ENCODE assay signal across 8 cellular contexts in genomic region chr7:130960208-130960988, GRCh38.
DNase-seq lines count a peak whose midpoint lies in the region; FAIRE-seq lines count a peak whose summit lies in the region.

No MANE protein-coding gene starts in this region.

- peaks cover 0 to 8% of the 10 kb centered on the region in 2 donors for H3K4me1 ChIP-seq in small intestine (ENCODE audit: control insufficient read depth in 2 of 2, insufficient read depth in 1 of 2, low read depth in 1 of 2, low read length in 1 of 2)

- no peaks in the 10 kb centered on the region for H3K27me3 ChIP-seq in small intestine (ENCODE audit: control insufficient read depth in 2 of 2, insufficient read depth in 2 of 2, low read length in 2 of 2)

- CTCF ChIA-PET in activated CD4-positive, alpha-beta memory T cell treated with anti-CD3 and anti-CD28 coated beads for 36 hours (lab: Charles Lee): interaction anchor here (0.7 to 5.6 kb wide), 13 partner anchors 11 to 91 kb away, joined by 3 to 26 read pairs (median 5); no protein-coding TSS in a partner anchor

- 57 to 85% (median 64%) methylated on average over 6 of the region's 6 CpGs for WGBS in small intestine, 3 donors

- intact Hi-C loops in activated CD4-positive, alpha-beta memory T cell treated with anti-CD3 and anti-CD28 coated beads for 36 hours (cut with micrococcal nuclease): loop anchor here (2.0 to 10.0 kb wide), 5 partner anchors 14 to 272 kb away; no protein-coding TSS in a partner anchor

- no peaks in the 10 kb centered on the region for H3K9me3 ChIP-seq in small intestine (ENCODE audit: control insufficient read depth, low read depth)

- FAIRE-seq in small intestine (lab: Jason Lieb, UNC): no peak

- peak overlapping the region in 1 of 2 donors; percentile 87 for H3K27ac ChIP-seq in small intestine (ENCODE audit: low read depth in 1 of 2, low read length in 1 of 2)

- H3K27ac Mint-ChIP-seq in activated CD4-positive, alpha-beta memory T cell treated with anti-CD3 and anti-CD28 coated beads for 36 hours: no peak overlapping the region

- H3K27me3 Mint-ChIP-seq in activated CD4-positive, alpha-beta memory T cell treated with anti-CD3 and anti-CD28 coated beads for 36 hours: peaks cover 6% of the 10 kb centered on the region

- peaks cover 61% of the 10 kb centered on the region for H3K36me3 Mint-ChIP-seq in activated CD4-positive, alpha-beta memory T cell treated with anti-CD3 and anti-CD28 coated beads for 36 hours

- H3K4me3 Mint-ChIP-seq in activated CD4-positive, alpha-beta memory T cell treated with anti-CD3 and anti-CD28 coated beads for 36 hours: peak overlapping the region; percentile 84

- POLR2A ChIA-PET in activated CD4-positive, alpha-beta memory T cell treated with anti-CD3 and anti-CD28 coated beads for 36 hours (lab: Charles Lee): interaction anchor here (0.6 to 17.8 kb wide), 29 partner anchors 10 to 149 kb away, joined by 3 to 314 read pairs (median 10); no protein-coding TSS in a partner anchor

- peaks cover 43% of the 10 kb centered on the region for H3K4me1 Mint-ChIP-seq in activated CD4-positive, alpha-beta memory T cell treated with anti-CD3 and anti-CD28 coated beads for 36 hours (ENCODE audit: low read depth)

- H3K9me3 Mint-ChIP-seq in activated CD4-positive, alpha-beta memory T cell treated with anti-CD3 and anti-CD28 coated beads for 36 hours: no peaks in the 10 kb centered on the region

- H3K4me3 ChIP-seq in Jurkat, Clone E6-1 (ENCODE audit: low read length): peak overlapping the region; percentile 62
- peak overlapping the region in 1 of 2 donors; percentile 23 for H3K4me3 ChIP-seq in small intestine (ENCODE audit: low read depth in 1 of 2, low read length in 2 of 2)

- H3K36me3 ChIP-seq in small intestine (ENCODE audit: control insufficient read depth in 2 of 2, insufficient read depth in 2 of 2, low read length in 2 of 2): no peaks in the 10 kb centered on the region

- peak; percentile 52 for DNase-seq in activated naive CD4-positive, alpha-beta T cell treated with Interleukin-2 at 50 U/mL for 16 hours
- DNase-seq in activated naive CD4-positive, alpha-beta T cell (lab: John Stamatoyannopoulos, UW): no peak
- peak; percentile 36 for DNase-seq in Jurkat, Clone E6-1 (ENCODE audit: low read depth, low spot score)
- DNase-seq in activated CD4-positive, alpha-beta memory T cell treated with anti-CD3 and anti-CD28 coated beads for 36 hours: peak; percentile 63
- DNase-seq in glomerular visceral epithelial cell (ENCODE audit: extremely low spot score): peak; percentile 93
- peak; percentile 97 for DNase-seq in stromal cell of bone marrow (ENCODE audit: low read depth)
- no peak for DNase-seq in small intestine
- DNase-seq in SK-N-DZ (ENCODE audit: low spot score): no peak

Comparison
In these comparisons a context has a peak if more than half of its experiments do, and no peak if none do; other contexts are left out.
1. DNase-seq: peak in activated naive CD4-positive, alpha-beta T cell treated with Interleukin-2 at 50 U/mL for 16 hours (single experiment), Jurkat, Clone E6-1 (single experiment), activated CD4-positive, alpha-beta memory T cell treated with anti-CD3 and anti-CD28 coated beads for 36 hours (single experiment), glomerular visceral epithelial cell (single experiment) and stromal cell of bone marrow (single experiment); none in activated naive CD4-positive, alpha-beta T cell (0 of 4), small intestine (single experiment) and SK-N-DZ (single experiment).